Comparison of ENCODE assay signal across 9 cellular contexts in genomic region chr17:1488826-1489275, GRCh38. TPM values are rescaled to one million over a fixed set of nuclear protein-coding genes. Genes with fewer than 3 reads are reported as not detected.
DNase-seq lines count a peak whose midpoint lies in the region; ATAC-seq, FAIRE-seq and TF ChIP-seq lines count a peak whose summit lies in the region.
"Had no signal": no experiment of that assay in that cellular context is flagged by ENCODE, and none has a peak within 500 bp of the region (broad histone marks: within the 10 kb centered on the region; RNA-seq: fewer than 3 reads in every experiment).

No MANE protein-coding gene starts in this region.

- TF ChIP-seq CTCF in K562 (IDR thresholded peaks at IDR 0.05 in 2 of 3, conservative IDR thresholded peaks at IDR 0.05 in 1 of 3; ENCODE audit: insufficient read depth in 2 of 3, low read depth in 1 of 3, low read length in 3 of 3): no peak
- no peak for TF ChIP-seq CTCF in tibial artery (IDR thresholded peaks at IDR 0.05)
- TF ChIP-seq CTCF in WERI-Rb-1 (IDR thresholded peaks at IDR 0.05; ENCODE audit: low read depth, low read length): no peak

- POLR2A ChIA-PET in K562 (lab: Yijun Ruan, JAX): interaction anchor here (0.6 to 1.4 kb wide), 3 partner anchors 9 to 72 kb away, joined by 3 to 5 read pairs (median 3); no protein-coding TSS in a partner anchor

- CTCF ChIA-PET in K562 (lab: Yijun Ruan, JAX; ENCODE audit: low intra/inter-chr PET ratio): interaction anchor here (1.1 kb wide), 1 partner anchor 123 kb away, joined by 3 read pairs; no protein-coding TSS in a partner anchor

- in situ Hi-C loops in K562 (cut with MboI): no loop called here

- H3K27me3 Mint-ChIP-seq in activated T-cell treated with anti-CD3 and anti-CD28 coated beads, Interleukin-2, amount 50 U/mL, for 4 hours (ENCODE audit: low read depth): no peaks in the 10 kb centered on the region
- no peaks in the 10 kb centered on the region for H3K27me3 Mint-ChIP-seq in memory B cell

- no peak for TF ChIP-seq EP300 in K562 (IDR thresholded peaks at IDR 0.05; ENCODE audit: low read length)

- TF ChIP-seq RAD21 in K562 (CRISPR knock-in tag; conservative IDR thresholded peaks at IDR 0.05 in 1 of 2, IDR thresholded peaks at IDR 0.05 in 1 of 2): no peak

- peaks cover 42% of the 10 kb centered on the region for H3K4me1 Mint-ChIP-seq in activated T-cell treated with anti-CD3 and anti-CD28 coated beads, Interleukin-2, amount 50 U/mL, for 4 hours (ENCODE audit: low read depth)
- H3K4me1 Mint-ChIP-seq in memory B cell: peaks cover 27% of the 10 kb centered on the region

- peak overlapping the region; percentile 81 for H3K4me2 ChIP-seq in K562 (ENCODE audit: insufficient read depth, low read length)

- no peak for DNase-seq in activated T-cell treated with anti-CD3 and anti-CD28 coated beads, Interleukin-2, amount 50 U/mL, for 4 hours
- DNase-seq in activated T-cell treated with anti-CD3 and anti-CD28 coated beads for 4 hours (no peak), K562 (ENCODE audit: extremely low read depth in 1 of 4, low spot score in 3 of 4) (no peak), memory B cell (ENCODE audit: low spot score in 2 of 2) (no peak), tibial artery (no peak), WERI-Rb-1 (no peak), NCI-H2081 treated with DMSO at 0.1 percent for 48 hours (lab: John Stamatoyannopoulos, UW) (no peak)

- ATAC-seq in activated T-cell treated with anti-CD3 and anti-CD28 coated beads, Interleukin-2, amount 50 U/mL, for 4 hours: no peak
- ATAC-seq in K562: no peak
- ATAC-seq in memory B cell (ENCODE audit: low read depth): no peak
- no peak for ATAC-seq in GM18498 (IDR thresholded peaks at IDR 0.05; ENCODE audit: unreplicated experiment)

- no peak overlapping the region for H3K4me3 ChIP-seq in K562
- H3K4me3 ChIP-seq in tibial artery: peak overlapping the region; percentile 84 to 87
- H3K4me3 ChIP-seq in WERI-Rb-1 (ENCODE audit: low read depth, low read length): no peak overlapping the region

- 100% methylated on average over 2 of the region's 7 CpGs for WGBS in K562 (ENCODE audit: insufficient coverage, low coverage, missing lambda C conversion rate)

- H3K9ac ChIP-seq in K562 (ENCODE audit: insufficient read depth in 1 of 2, low read depth in 2 of 2, low read length in 2 of 2): peak overlapping the region; percentile 55 to 83; a peak in 3 of 4 replicates

- peak overlapping the region; percentile 68 for H3K4me3 Mint-ChIP-seq in activated T-cell treated with anti-CD3 and anti-CD28 coated beads, Interleukin-2, amount 50 U/mL, for 4 hours
- peak overlapping the region; percentile 95 for H3K4me3 Mint-ChIP-seq in memory B cell

- no peak for FAIRE-seq in K562 (lab: Jason Lieb, UNC)

- no peaks in the 10 kb centered on the region for H3K36me3 ChIP-seq in K562 (ENCODE audit: control insufficient read depth, insufficient read depth, low read length)
- peaks cover 0 to 5% (median 4%) of the 10 kb centered on the region in 3 donors for H3K36me3 ChIP-seq in tibial artery
- H3K36me3 ChIP-seq in WERI-Rb-1: no peaks in the 10 kb centered on the region; the same call in 1 of the 2 replicates

- peaks cover 22% of the 10 kb centered on the region for H3K79me2 ChIP-seq in K562 (ENCODE audit: control insufficient read depth, insufficient read depth, low read length)

- BruUV-seq in K562 (replicated peaks; lab: Mats Ljungman, UMichigan): no TSS peak

- no peaks in the 10 kb centered on the region for H3K36me3 Mint-ChIP-seq in activated T-cell treated with anti-CD3 and anti-CD28 coated beads, Interleukin-2, amount 50 U/mL, for 4 hours (ENCODE audit: insufficient read depth)
- no peaks in the 10 kb centered on the region for H3K36me3 Mint-ChIP-seq in memory B cell

- H3K27ac Mint-ChIP-seq in memory B cell: peak overlapping the region; percentile 98

- H3K9me3 Mint-ChIP-seq in activated T-cell treated with anti-CD3 and anti-CD28 coated beads, Interleukin-2, amount 50 U/mL, for 4 hours: no peaks in the 10 kb centered on the region
- H3K9me3 Mint-ChIP-seq in memory B cell: no peaks in the 10 kb centered on the region

- H3K27me3 ChIP-seq in K562 (ENCODE audit: control insufficient read depth in 2 of 2, insufficient read depth in 2 of 2, low read length in 2 of 2) (no peaks in the 10 kb centered on the region), tibial artery (no peaks in the 10 kb centered on the region), WERI-Rb-1 (ENCODE audit: insufficient read depth, low read depth, severe bottlenecking) (no peaks in the 10 kb centered on the region)

- no peak for TF ChIP-seq POLR2A in K562 (conservative IDR thresholded peaks at IDR 0.05)

- H3K9me3 ChIP-seq in K562 (replicated peaks; ENCODE audit: control insufficient read depth, insufficient read depth, low read depth, low read length) (no peaks in the 10 kb centered on the region), tibial artery (no peaks in the 10 kb centered on the region), WERI-Rb-1 (ENCODE audit: severe bottlenecking) (peaks cover 3% of the 10 kb centered on the region)

- H3K9me1 ChIP-seq in K562 (ENCODE audit: control insufficient read depth, insufficient read depth, low read length): no peaks in the 10 kb centered on the region

- no peaks in the 10 kb centered on the region for H4K20me1 ChIP-seq in K562 (replicated peaks; ENCODE audit: control insufficient read depth, insufficient read depth, low read length)

- H3K4me1 ChIP-seq in K562 (replicated peaks in 1 of 2; ENCODE audit: control insufficient read depth in 2 of 2, insufficient read depth in 2 of 2, low read length in 2 of 2) (peaks cover 16 to 89% of the 10 kb centered on the region in 2 experiments; a peak in 4 of 5 replicates), tibial artery (peaks cover 5 to 82% (median 73%) of the 10 kb centered on the region in 4 donors)

- H3K27ac ChIP-seq in K562 (ENCODE audit: extremely low read depth, low read depth, low read length): peak overlapping the region; percentile 72; the same call in 2 of the 3 replicates
- peak overlapping the region; percentile 99 for H3K27ac ChIP-seq in tibial artery
- no peak overlapping the region for H3K27ac ChIP-seq in WERI-Rb-1
- H3K27ac ChIP-seq: C4-2B had no signal

- intact Hi-C loops in K562 (cut with micrococcal nuclease) (loop anchor here (2.0 kb wide), 1 partner anchor 28 kb away; the partner anchor contains the start of gene INPP5K), tibial artery (cut with DNase I; ENCODE audit: low total_unique reads) (no loop called here)

- no peak overlapping the region for H2AFZ ChIP-seq in K562 (ENCODE audit: low read depth, low read length)

RNA-seq across cellular contexts. Expression of gene MYO1C, which starts 3.6 kb away (rescaled TPM):
- total RNA-seq in activated T-cell treated with anti-CD3 and anti-CD28 coated beads, Interleukin-2, amount 50 U/mL, for 4 hours: 10 to 100 TPM; 16.7 to 34.5 (median 18.3) TPM
- total RNA-seq in K562 (2011; cell fraction: chromatin; rRNA removed; ENCODE audit: low replicate concordance): 62.3 and 168 TPM in 2 replicates
- total RNA-seq in K562 (2011; cell fraction: nucleolus; rRNA removed): 61.3 and 72.2 TPM in 2 replicates
- 63.9 and 80.0 TPM in 2 replicates for total RNA-seq in K562 (2011; cell fraction: nucleoplasm; rRNA removed)
- total RNA-seq in K562 (2014; rRNA removed) (11.6 and 16.2 TPM in 2 replicates), K562 (2014; rRNA removed; fragmentation: Illumina TruSeq; extraction: Trizol) (5.1 and 9.1 TPM in 2 replicates), K562 (2015; rRNA removed; fragmentation: Illumina TruSeq; extraction: Trizol) (9.3 and 11.6 TPM in 2 replicates), K562 (2021) (31.4 and 32.5 TPM in 2 replicates)
- polyA plus RNA-seq in K562 (2011; rRNA removed) (14.8 and 19.1 TPM in 2 replicates), K562 (2014; fragmentation: Illumina TruSeq; extraction: Trizol) (16.4 and 20.3 TPM in 2 replicates), K562 (2014; fragmentation: Nextera tagmentation; extraction: Ambion mirVana) (under 1 TPM; 0.46 to 0.78 TPM), K562 (2014; rRNA removed) (12.7 and 16.6 TPM in 2 replicates)
- 10.3 and 16.8 TPM in 2 replicates for polyA plus RNA-seq in K562 (2011; cell fraction: cytosol; rRNA removed)
- 42.0 and 49.2 TPM in 2 replicates for polyA plus RNA-seq in K562 (2011; cell fraction: nucleus; rRNA removed)
- polyA plus RNA-seq in K562 (2012): 20.0 and 32.7 TPM in 2 replicates
- polyA minus RNA-seq in K562 (2011; rRNA and poly(A)+ RNA removed): 29.7 and 38.7 TPM in 2 replicates
- 24.1 and 28.1 TPM in 2 replicates for polyA minus RNA-seq in K562 (2011; cell fraction: cytosol; rRNA and poly(A)+ RNA removed)
- 19.0 and 27.8 TPM in 2 replicates for polyA minus RNA-seq in K562 (2011; cell fraction: nucleus; rRNA and poly(A)+ RNA removed)

RNA-seq across cellular contexts. Expression of gene INPP5K, which starts 27.6 kb away (rescaled TPM):
- 10 to 100 TPM; 21.6 to 30.0 (median 22.8) TPM for total RNA-seq in activated T-cell treated with anti-CD3 and anti-CD28 coated beads, Interleukin-2, amount 50 U/mL, for 4 hours
- 20.1 and 48.1 TPM in 2 replicates for total RNA-seq in K562 (2011; cell fraction: chromatin; rRNA removed; ENCODE audit: low replicate concordance)
- 28.3 and 32.5 TPM in 2 replicates for total RNA-seq in K562 (2011; cell fraction: nucleolus; rRNA removed)
- total RNA-seq in K562 (2011; cell fraction: nucleoplasm; rRNA removed): 18.3 and 29.5 TPM in 2 replicates
- total RNA-seq in K562 (2014; rRNA removed) (15.1 and 23.3 TPM in 2 replicates), K562 (2014; rRNA removed; fragmentation: Illumina TruSeq; extraction: Trizol) (6.0 and 7.2 TPM in 2 replicates), K562 (2015; rRNA removed; fragmentation: Illumina TruSeq; extraction: Trizol) (5.5 and 7.4 TPM in 2 replicates), K562 (2021) (11.8 and 13.7 TPM in 2 replicates)
- polyA plus RNA-seq in K562 (2011; rRNA removed) (12.1 and 12.4 TPM in 2 replicates), K562 (2014; fragmentation: Illumina TruSeq; extraction: Trizol) (10.1 and 10.2 TPM in 2 replicates), K562 (2014; fragmentation: Nextera tagmentation; extraction: Ambion mirVana) (1 to 10 TPM in 1 of 2 experiments, under 1 TPM in 1; 0.63 to 1.0 TPM), K562 (2014; rRNA removed) (12.2 and 12.9 TPM in 2 replicates)
- 13.8 and 18.3 TPM in 2 replicates for polyA plus RNA-seq in K562 (2011; cell fraction: cytosol; rRNA removed)
- polyA plus RNA-seq in K562 (2011; cell fraction: nucleus; rRNA removed): 17.2 and 21.3 TPM in 2 replicates
- polyA plus RNA-seq in K562 (2012): 14.0 and 20.7 TPM in 2 replicates
- polyA minus RNA-seq in K562 (2011; rRNA and poly(A)+ RNA removed): 10.6 and 16.2 TPM in 2 replicates
- 10.8 and 16.8 TPM in 2 replicates for polyA minus RNA-seq in K562 (2011; cell fraction: cytosol; rRNA and poly(A)+ RNA removed)
- polyA minus RNA-seq in K562 (2011; cell fraction: nucleus; rRNA and poly(A)+ RNA removed): 11.6 and 12.9 TPM in 2 replicates

RNA-seq across cellular contexts. Expression of gene CRK, which starts 32.8 kb away (rescaled TPM):
- 10 to 100 TPM; 21.0 to 22.4 (median 22.0) TPM for total RNA-seq in activated T-cell treated with anti-CD3 and anti-CD28 coated beads, Interleukin-2, amount 50 U/mL, for 4 hours
- total RNA-seq in K562 (2011; cell fraction: chromatin; rRNA removed; ENCODE audit: low replicate concordance): 33.0 TPM in 2 replicates
- 17.5 and 19.2 TPM in 2 replicates for total RNA-seq in K562 (2011; cell fraction: nucleolus; rRNA removed)
- 28.4 and 41.1 TPM in 2 replicates for total RNA-seq in K562 (2011; cell fraction: nucleoplasm; rRNA removed)
- total RNA-seq in K562 (2014; rRNA removed) (23.2 and 24.7 TPM in 2 replicates), K562 (2014; rRNA removed; fragmentation: Illumina TruSeq; extraction: Trizol) (30.0 and 31.2 TPM in 2 replicates), K562 (2015; rRNA removed; fragmentation: Illumina TruSeq; extraction: Trizol) (29.2 and 30.2 TPM in 2 replicates), K562 (2021) (22.1 and 23.9 TPM in 2 replicates)
- polyA plus RNA-seq in K562 (2011; rRNA removed) (32.0 and 40.2 TPM in 2 replicates), K562 (2014; fragmentation: Illumina TruSeq; extraction: Trizol) (26.5 and 27.3 TPM in 2 replicates), K562 (2014; fragmentation: Nextera tagmentation; extraction: Ambion mirVana) (10 to 100 TPM; 13.1 to 17.7 TPM), K562 (2014; rRNA removed) (24.3 and 26.1 TPM in 2 replicates)
- 18.8 and 29.0 TPM in 2 replicates for polyA plus RNA-seq in K562 (2011; cell fraction: cytosol; rRNA removed)
- 5.0 and 5.4 TPM in 2 replicates for polyA plus RNA-seq in K562 (2011; cell fraction: nucleus; rRNA removed)
- polyA plus RNA-seq in K562 (2012): 14.3 and 18.9 TPM in 2 replicates
- 46.6 and 50.1 TPM in 2 replicates for polyA minus RNA-seq in K562 (2011; rRNA and poly(A)+ RNA removed)
- polyA minus RNA-seq in K562 (2011; cell fraction: cytosol; rRNA and poly(A)+ RNA removed): 17.0 and 17.5 TPM in 2 replicates
- 4.3 and 5.8 TPM in 2 replicates for polyA minus RNA-seq in K562 (2011; cell fraction: nucleus; rRNA and poly(A)+ RNA removed)

Comparison
In these comparisons a context has a peak if more than half of its experiments do, and no peak if none do; other contexts are left out.
1. H3K4me3 ChIP-seq: peak in tibial artery (2 of 2); none in K562 (single experiment) and WERI-Rb-1 (single experiment).